38 cellular contexts compared by ENCODE assay signal in the genomic region with DNA sequence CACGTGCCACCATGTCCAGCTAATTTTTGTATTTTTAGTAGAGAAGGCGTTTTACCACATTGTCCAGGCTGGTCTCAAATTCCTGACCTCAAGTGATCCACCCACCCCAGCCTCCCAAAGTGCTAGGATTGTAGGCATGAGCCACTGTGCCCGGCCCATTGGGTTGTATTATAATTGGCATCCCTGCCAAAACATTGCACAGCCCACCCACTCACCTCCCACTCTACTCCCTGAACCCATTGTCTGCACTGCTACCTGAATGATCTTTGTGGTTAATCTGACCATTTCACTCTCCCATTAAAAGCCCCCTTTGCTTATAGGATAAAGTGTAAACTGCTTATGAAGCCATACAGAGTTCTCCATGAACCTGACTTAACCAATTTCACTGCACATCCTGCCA. TPM values are rescaled to one million over a fixed set of nuclear protein-coding genes. Genes with fewer than 3 reads are reported as not detected.
"Had no signal": no experiment of that assay in that cellular context is flagged by ENCODE, and none has a peak within 500 bp of the region (broad histone marks: within the 10 kb centered on the region; RNA-seq: fewer than 3 reads in every experiment).

No MANE protein-coding gene starts in this region.

- H3K4me3 ChIP-seq: MG63 had no signal

- H3K36me3 ChIP-seq: MG63 had no signal

- DNase-seq: Karpas-422, Kasumi-1, MG63, MM.1S, MV-4-11, NCI-H1048, NCI-H1092, NCI-H1092 treated with DMSO at 0.1 percent for 48 hours, NCI-H1105, NCI-H1105 treated with DMSO at 0.1 percent for 48 hours, NCI-H1417, NCI-H1417 treated with DMSO at 0.1 percent for 48 hours, NCI-H1436, NCI-H1436 treated with DMSO at 0.1 percent for 48 hours, NCI-H146, NCI-H1694, NCI-H1694 treated with DMSO at 0.1 percent for 48 hours, NCI-H187, NCI-H187 treated with DMSO at 0.1 percent for 48 hours, NCI-H1930, NCI-H2029, NCI-H2029 treated with DMSO at 0.1 percent for 48 hours, NCI-H2081, NCI-H2081 treated with DMSO at 0.1 percent for 48 hours, NCI-H2107, NCI-H2171, NCI-H2171 treated with DMSO at 0.1 percent for 48 hours, NCI-H2227 treated with DMSO at 0.1 percent for 48 hours, NCI-H226, NCI-H345, NCI-H446, NCI-H446 treated with DMSO at 0.1 percent for 48 hours, NCI-H510A, NCI-H510A treated with DMSO at 0.1 percent for 48 hours had no signal

- H3K9me3 ChIP-seq: MG63 had no signal

RNA-seq across cellular contexts. Expression of a gene that starts 35.8 kb away (rescaled TPM):
- total RNA-seq: LHCN-M2, M059J, MCF 10A, NCI-H460 had no signal
